ENCODE assay signal across 8 cellular contexts in genomic region chr10:14971867-14972448, GRCh38. TPM values are rescaled to one million over a fixed set of nuclear protein-coding genes. Genes with fewer than 3 reads are reported as not detected.
DNase-seq lines count a peak whose midpoint lies in the region; ATAC-seq and TF ChIP-seq lines count a peak whose summit lies in the region.

No MANE protein-coding gene starts in this region.

- no peaks in the 10 kb centered on the region for H3K9me2 ChIP-seq in SU-DHL-6 (replicated peaks; ENCODE audit: insufficient read depth, low read length)

- no peak overlapping the region for H2AFZ ChIP-seq in SU-DHL-6 (ENCODE audit: low read depth, low read length, severe bottlenecking)

- H3K9ac ChIP-seq in SU-DHL-6 (ENCODE audit: low read length) = no peak overlapping the region

- no peaks in the 10 kb centered on the region for H3K9me3 ChIP-seq in SU-DHL-6 (ENCODE audit: insufficient read depth, low read length)
- no peaks in the 10 kb centered on the region for H3K9me3 ChIP-seq in breast epithelium

- no peak for ATAC-seq in HG03520 (IDR thresholded peaks at IDR 0.05; ENCODE audit: unreplicated experiment)

- H3K4me2 ChIP-seq in SU-DHL-6 (ENCODE audit: low read depth, low read length, poor library complexity, severe bottlenecking) = no peak overlapping the region

- H3K4me1 ChIP-seq in breast epithelium = no peaks in the 10 kb centered on the region

- H3K36me3 ChIP-seq in SU-DHL-6 (ENCODE audit: low read length) (no peaks in the 10 kb centered on the region), breast epithelium (no peaks in the 10 kb centered on the region)

- TF ChIP-seq POLR2A in breast epithelium (IDR thresholded peaks at IDR 0.05) = no peak

- no peaks in the 10 kb centered on the region for H3K79me2 ChIP-seq in SU-DHL-6 (ENCODE audit: insufficient read depth, low read length)

- peak; percentile 74 for TF ChIP-seq CTCF in SU-DHL-6 (IDR thresholded peaks at IDR 0.05; ENCODE audit: insufficient read depth, low read length, poor library complexity, severe bottlenecking)
- TF ChIP-seq CTCF in breast epithelium (IDR thresholded peaks at IDR 0.05) = peak in 2 of 3 donors; percentile 15 to 22

- DNase-seq in NCI-H748 (lab: John Stamatoyannopoulos, UW; ENCODE audit: unreplicated experiment) (peak; percentile 32), NCI-H748 treated with DMSO at 0.1 percent for 48 hours (lab: John Stamatoyannopoulos, UW) (no peak), breast epithelium (ENCODE audit: low spot score in 2 of 2) (no peak), mucosa of gallbladder (ENCODE audit: low spot score) (peak; percentile 14), HPDE6-E6E7 (ENCODE audit: extremely low spot score) (no peak), SIG-M5 treated with dmso at 0.1 percent for 504 hours (lab: John Stamatoyannopoulos, UW; ENCODE audit: unreplicated experiment) (no peak)

- H3F3A ChIP-seq in SU-DHL-6 (ENCODE audit: insufficient read depth) = no peaks in the 10 kb centered on the region; the same call in 1 of the 2 replicates

- no peak overlapping the region for H3K4me3 ChIP-seq in SU-DHL-6 (ENCODE audit: insufficient read depth, low read length, poor library complexity, severe bottlenecking)
- no peak overlapping the region for H3K4me3 ChIP-seq in breast epithelium

- H3K27me3 ChIP-seq in SU-DHL-6 (ENCODE audit: low read length) = no peaks in the 10 kb centered on the region
- H3K27me3 ChIP-seq in breast epithelium = no peaks in the 10 kb centered on the region

- intact Hi-C loops in breast epithelium (cut with DNase I; ENCODE audit: low total_unique reads) = no loop called here

- H3K27ac ChIP-seq in SU-DHL-6 (ENCODE audit: low read depth, low read length) (no peak overlapping the region), breast epithelium (no peak overlapping the region)

- H4K20me1 ChIP-seq in SU-DHL-6 (ENCODE audit: low read depth, low read length) = no peaks in the 10 kb centered on the region

RNA-seq across cellular contexts. Expression of gene MEIG1, which starts 12.8 kb away (rescaled TPM):
- total RNA-seq in breast epithelium (not detected), mucosa of gallbladder (not detected)

RNA-seq across cellular contexts. Expression of gene DCLRE1C, which starts 18.1 kb away (rescaled TPM):
- total RNA-seq in breast epithelium (10 to 100 TPM in 2 of 3 donors, 1 to 10 TPM in 1; 8.3 to 21.2 (median 10.8) TPM), mucosa of gallbladder (12.0 TPM)

Comparison
In these comparisons a context has a peak if more than half of its experiments do, and no peak if none do; other contexts are left out.
1. DNase-seq: peak in NCI-H748 (single experiment) and mucosa of gallbladder (single experiment); none in NCI-H748 treated with DMSO at 0.1 percent for 48 hours (single experiment), breast epithelium (0 of 2), HPDE6-E6E7 (single experiment) and SIG-M5 treated with dmso at 0.1 percent for 504 hours (single experiment).